Comparison of ENCODE assay signal across 8 cellular contexts in genomic region chr6:106097368-106098231, GRCh38.
A peak's percentile ranks its signal among the peaks of the same experiment; 100 is the strongest.
DNase-seq lines count a peak whose midpoint lies in the region; ATAC-seq and TF ChIP-seq lines count a peak whose summit lies in the region.

No MANE protein-coding gene starts in this region.

- H3K4me1 Mint-ChIP-seq in stimulated activated naive CD8-positive, alpha-beta T cell treated with anti-CD3 and anti-CD28 coated beads, Interleukin-15, Interleukin-2, amounts not matched to agents 100 ng/mL and 50 ng/mL, for 24 hours (ENCODE audit: low read depth): peaks cover 96% of the 10 kb centered on the region

- peaks cover 27% of the 10 kb centered on the region; the same call in 1 of the 2 replicates for H3K27me3 ChIP-seq in iPS-20b (ENCODE audit: insufficient read depth, low read length)

- H3K36me3 ChIP-seq in iPS-20b (ENCODE audit: insufficient read depth, low read depth, low read length): no peaks in the 10 kb centered on the region

- H3K27ac ChIP-seq in iPS-20b (ENCODE audit: low read length): no peak overlapping the region

- peak overlapping the region; percentile 46; the same call in 1 of the 2 replicates for H3K9ac ChIP-seq in iPS-20b (ENCODE audit: low read depth, low read length)

- peaks cover 4% of the 10 kb centered on the region for H3K27me3 Mint-ChIP-seq in stimulated activated naive CD8-positive, alpha-beta T cell treated with anti-CD3 and anti-CD28 coated beads, Interleukin-15, Interleukin-2, amounts not matched to agents 100 ng/mL and 50 ng/mL, for 24 hours

- H3K4me1 ChIP-seq in iPS-20b (ENCODE audit: insufficient read depth, low read length): peaks cover 24% of the 10 kb centered on the region

- in situ Hi-C loops in astrocyte of the cerebellum (cut with HindIII; ENCODE audit: low sequenced_read_pairs): no loop called here

- H3K27ac Mint-ChIP-seq in stimulated activated naive CD8-positive, alpha-beta T cell treated with anti-CD3 and anti-CD28 coated beads, Interleukin-15, Interleukin-2, amounts not matched to agents 100 ng/mL and 50 ng/mL, for 24 hours: peak overlapping the region; percentile 96

- peak overlapping the region; percentile 5 for H3K4me3 ChIP-seq in astrocyte of the cerebellum (ENCODE audit: low read depth, low read length)
- peak overlapping the region; percentile 55 for H3K4me3 ChIP-seq in iPS-20b (ENCODE audit: low read length)

- no peaks in the 10 kb centered on the region for H3K9me3 Mint-ChIP-seq in stimulated activated naive CD8-positive, alpha-beta T cell treated with anti-CD3 and anti-CD28 coated beads, Interleukin-15, Interleukin-2, amounts not matched to agents 100 ng/mL and 50 ng/mL, for 24 hours

- DNase-seq in stimulated activated CD4-positive, alpha-beta T cell treated with anti-CD3 and anti-CD28 coated beads, Interleukin-1b, Interleukin-23, amount 100 ng/mL, for 48 hours: peak; percentile 50
- DNase-seq in stimulated activated CD4-positive, alpha-beta T cell treated with anti-CD3 and anti-CD28 coated beads, Interleukin-12 subunit alpha, Interleukin-12 subunit beta, amount 100 ng/mL, for 4 hours: no peak
- peak; percentile 6 for DNase-seq in SIG-M5 (lab: John Stamatoyannopoulos, UW)
- DNase-seq in astrocyte of the cerebellum (ENCODE audit: low read depth): no peak
- DNase-seq in cerebellar nuclear complex (lab: John Stamatoyannopoulos, UW): no peak

- no peak for TF ChIP-seq CTCF in astrocyte of the cerebellum (IDR thresholded peaks at IDR 0.05; ENCODE audit: low read depth, low read length, missing control alignments)

- ATAC-seq in HG03045 (IDR thresholded peaks at IDR 0.05; ENCODE audit: unreplicated experiment): peak; percentile 50

- no peaks in the 10 kb centered on the region for H3K9me3 ChIP-seq in iPS-20b (ENCODE audit: insufficient read depth, low read depth, low read length)

- H3K4me3 Mint-ChIP-seq in stimulated activated naive CD8-positive, alpha-beta T cell treated with anti-CD3 and anti-CD28 coated beads, Interleukin-15, Interleukin-2, amounts not matched to agents 100 ng/mL and 50 ng/mL, for 24 hours: peak overlapping the region; percentile 91

- peaks cover 18% of the 10 kb centered on the region for H3K36me3 Mint-ChIP-seq in stimulated activated naive CD8-positive, alpha-beta T cell treated with anti-CD3 and anti-CD28 coated beads, Interleukin-15, Interleukin-2, amounts not matched to agents 100 ng/mL and 50 ng/mL, for 24 hours (ENCODE audit: low read depth)

Comparison
In these comparisons a context has a peak if more than half of its experiments do, and no peak if none do; other contexts are left out.
1. DNase-seq: peak in stimulated activated CD4-positive, alpha-beta T cell treated with anti-CD3 and anti-CD28 coated beads, Interleukin-1b, Interleukin-23, amount 100 ng/mL, for 48 hours (single experiment) and SIG-M5 (single experiment); none in stimulated activated CD4-positive, alpha-beta T cell treated with anti-CD3 and anti-CD28 coated beads, Interleukin-12 subunit alpha, Interleukin-12 subunit beta, amount 100 ng/mL, for 4 hours (single experiment), astrocyte of the cerebellum (single experiment) and cerebellar nuclear complex (0 of 2).